In genomic region chr4:156516698-156517097, GRCh38 we compare ENCODE assay signal across 20 cellular contexts.
DNase-seq lines count a peak whose midpoint lies in the region; TF ChIP-seq lines count a peak whose summit lies in the region.
"Had no signal": no experiment of that assay in that cellular context is flagged by ENCODE, and none has a peak within 500 bp of the region (broad histone marks: within the 10 kb centered on the region; RNA-seq: fewer than 3 reads in every experiment).

No MANE protein-coding gene starts in this region.

- no peak overlapping the region for H3K18ac ChIP-seq in mesenchymal stem cell (ENCODE audit: low read depth in 1 of 2, low read length in 2 of 2)

- no peaks in the 10 kb centered on the region for H3K79me1 ChIP-seq in mesenchymal stem cell (replicated peaks; ENCODE audit: low read length, poor library complexity, severe bottlenecking)

- H3K4me3 Mint-ChIP-seq in HFFc6 = peak overlapping the region; percentile 13; the same call in 1 of the 2 replicates
- H3K4me3 Mint-ChIP-seq: CD4-positive, CD25-positive, alpha-beta regulatory T cell; CD8-positive, alpha-beta memory T cell; GM23338; IgD-negative memory B cell had no signal

- H3K9me3 ChIP-seq in SK-N-MC (ENCODE audit: low read depth, low read length) (no peaks in the 10 kb centered on the region), mesenchymal stem cell (ENCODE audit: control insufficient read depth, low read length) (no peaks in the 10 kb centered on the region), left ventricle myocardium inferior (replicated peaks) (no peaks in the 10 kb centered on the region)
- H3K9me3 ChIP-seq: BE2C had no signal

- H3K4me3 ChIP-seq in SK-N-MC (no peak overlapping the region), mesenchymal stem cell (ENCODE audit: insufficient read depth in 1 of 2, low read depth in 1 of 2, low read length in 2 of 2) (no peak overlapping the region), left ventricle myocardium inferior (no peak overlapping the region)
- H3K4me3 ChIP-seq: GM23338 had no signal

- H3K27ac Mint-ChIP-seq in HFFc6 = peak overlapping the region; percentile 53
- H3K27ac Mint-ChIP-seq: CD4-positive, CD25-positive, alpha-beta regulatory T cell; CD8-positive, alpha-beta memory T cell; GM23338; IgD-negative memory B cell had no signal

- no peak overlapping the region for H3K9ac ChIP-seq in SK-N-MC (ENCODE audit: insufficient read length)
- no peak overlapping the region for H3K9ac ChIP-seq in mesenchymal stem cell (ENCODE audit: low read length)

- H3K27me3 ChIP-seq in mesenchymal stem cell (ENCODE audit: control insufficient read depth in 1 of 2, insufficient read depth in 1 of 2, low read length in 2 of 2) = no peaks in the 10 kb centered on the region
- H3K27me3 ChIP-seq in left ventricle myocardium inferior (ENCODE audit: low read depth) = no peaks in the 10 kb centered on the region
- H3K27me3 ChIP-seq: BE2C had no signal

- no CpG with 5 or more reads among the region's 1 CpG for WGBS in mesenchymal stem cell

- H4K91ac ChIP-seq in mesenchymal stem cell (ENCODE audit: low read length) = no peak overlapping the region

- no peak overlapping the region for H4K8ac ChIP-seq in mesenchymal stem cell (ENCODE audit: low read length)

- H3K14ac ChIP-seq in mesenchymal stem cell (ENCODE audit: low read length in 2 of 2) = no peak overlapping the region

- H3K27ac ChIP-seq in SK-N-MC = peak overlapping the region; percentile 96
- no peak overlapping the region for H3K27ac ChIP-seq in mesenchymal stem cell (ENCODE audit: low read length, poor library complexity, severe bottlenecking)
- H3K27ac ChIP-seq in left ventricle myocardium inferior (replicated peaks) = no peak overlapping the region
- H3K27ac ChIP-seq: HL-60 had no signal

- H3K4ac ChIP-seq in mesenchymal stem cell (ENCODE audit: low read depth in 1 of 2, low read length in 2 of 2) = no peak overlapping the region

- H3K23ac ChIP-seq in mesenchymal stem cell (ENCODE audit: low read length in 2 of 2) = no peak overlapping the region

- no peak overlapping the region for H2AFZ ChIP-seq in mesenchymal stem cell (ENCODE audit: low read depth, low read length)
- H2AFZ ChIP-seq: GM23338 had no signal

- H3K9me3 Mint-ChIP-seq in HFFc6 = no peaks in the 10 kb centered on the region
- H3K9me3 Mint-ChIP-seq: GM23338 had no signal

- no peaks in the 10 kb centered on the region for H3K27me3 Mint-ChIP-seq in HFFc6 (ENCODE audit: insufficient read depth)
- H3K27me3 Mint-ChIP-seq: CD4-positive, CD25-positive, alpha-beta regulatory T cell; IgD-negative memory B cell had no signal

- peak; percentile 51 for DNase-seq in EH (ENCODE audit: low read depth)
- peak; percentile 29 for DNase-seq in HFFc6
- no peak for DNase-seq in SK-N-MC (ENCODE audit: low read depth, low spot score)
- DNase-seq in iris pigment epithelial cell (ENCODE audit: low read depth) = peak; percentile 57
- DNase-seq in mesenchymal stem cell = no peak
- DNase-seq in left ventricle myocardium inferior = no peak
- no peak for DNase-seq in HT-29 (ENCODE audit: low spot score)
- DNase-seq: ACHN; BE2C; C1 segment of cervical spinal cord; CD4-positive, CD25-positive, alpha-beta regulatory T cell; CD8-positive, alpha-beta memory T cell; COR-L47; DMS 273 treated with DMSO at 0.1 percent for 48 hours; DMS53; DND-41; KBM-7 had no signal

- peaks cover 30% of the 10 kb centered on the region for H3K4me1 Mint-ChIP-seq in HFFc6 (ENCODE audit: low read depth)
- H3K4me1 Mint-ChIP-seq: CD4-positive, CD25-positive, alpha-beta regulatory T cell; CD8-positive, alpha-beta memory T cell; IgD-negative memory B cell had no signal

- H3K4me1 ChIP-seq in mesenchymal stem cell (ENCODE audit: control insufficient read depth, insufficient read depth, low read depth, low read length) = no peaks in the 10 kb centered on the region
- no peaks in the 10 kb centered on the region for H3K4me1 ChIP-seq in left ventricle myocardium inferior
- H3K4me1 ChIP-seq: BE2C had no signal

- no peaks in the 10 kb centered on the region for H3K36me3 ChIP-seq in SK-N-MC (ENCODE audit: insufficient read depth, low read length)
- H3K36me3 ChIP-seq in mesenchymal stem cell (ENCODE audit: control insufficient read depth in 1 of 2, insufficient read depth in 2 of 2, low read depth in 1 of 2, low read length in 2 of 2) = no peaks in the 10 kb centered on the region
- no peaks in the 10 kb centered on the region for H3K36me3 ChIP-seq in left ventricle myocardium inferior
- H3K36me3 ChIP-seq: BE2C had no signal

- no peak overlapping the region for H2BK12ac ChIP-seq in mesenchymal stem cell (ENCODE audit: low read length in 2 of 2)

- no peak overlapping the region for H2BK15ac ChIP-seq in mesenchymal stem cell (ENCODE audit: low read depth, poor library complexity, severe bottlenecking)

- H2BK5ac ChIP-seq in mesenchymal stem cell (ENCODE audit: low read depth, low read length, poor library complexity, severe bottlenecking) = no peak overlapping the region

- intact Hi-C loops in left ventricle myocardium inferior (cut with micrococcal nuclease) = no loop called here

- no peaks in the 10 kb centered on the region for H3K36me3 Mint-ChIP-seq in HFFc6 (ENCODE audit: low read depth)
- H3K36me3 Mint-ChIP-seq: CD4-positive, CD25-positive, alpha-beta regulatory T cell; CD8-positive, alpha-beta memory T cell; IgD-negative memory B cell had no signal

- H3K4me2 ChIP-seq in mesenchymal stem cell (ENCODE audit: low read length, poor library complexity, severe bottlenecking) = no peak overlapping the region
- H3K4me2 ChIP-seq: GM23338 had no signal

- H2AK5ac ChIP-seq in mesenchymal stem cell (ENCODE audit: low read length, severe bottlenecking) = no peak overlapping the region

- H2BK120ac ChIP-seq in mesenchymal stem cell (ENCODE audit: low read depth, low read length) = no peak overlapping the region

- TF ChIP-seq CTCF in HFFc6 (IDR thresholded peaks at IDR 0.05) (no peak), left ventricle myocardium inferior (IDR thresholded peaks at IDR 0.05; ENCODE audit: borderline replicate concordance) (no peak)

Comparison
In these comparisons a context has a peak if more than half of its experiments do, and no peak if none do; other contexts are left out.
1. DNase-seq: peak in EH (single experiment), HFFc6 (single experiment) and iris pigment epithelial cell (single experiment); none in SK-N-MC (single experiment), mesenchymal stem cell (single experiment), left ventricle myocardium inferior (single experiment) and HT-29 (single experiment).